1 cellular context compared by ENCODE assay signal in the genomic region with DNA sequence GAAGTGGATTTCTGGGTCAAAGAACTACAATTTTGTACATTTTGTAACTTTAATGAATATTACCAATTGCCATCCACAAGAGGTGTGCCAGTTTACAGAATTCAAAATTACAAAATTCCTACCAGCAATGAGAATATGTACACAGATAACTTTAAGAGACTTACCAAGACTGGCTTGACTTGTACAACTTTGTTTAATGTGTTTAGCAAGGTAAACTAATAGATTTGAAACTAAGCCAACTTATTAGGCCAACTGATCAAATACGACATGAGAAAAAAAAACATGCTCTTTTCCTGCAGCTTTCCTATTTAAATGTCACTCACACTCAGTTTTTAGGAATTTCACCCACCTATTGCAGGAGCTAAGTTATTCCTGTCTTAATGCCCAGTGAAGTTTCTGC.
TF ChIP-seq lines count a peak whose summit lies in the region.

No MANE protein-coding gene starts in this region.

TF ChIP-seq in endothelial cell of umbilical vein, 7 proteins besides CTCF, POLR2A, EP300 and RAD21:
- TF ChIP-seq EZH2 (IDR thresholded peaks at IDR 0.05; ENCODE audit: borderline replicate concordance, low read depth, low read length, severe bottlenecking) (no peak), JUN (IDR thresholded peaks at IDR 0.05; ENCODE audit: borderline replicate concordance, insufficient read depth, insufficient read length, low read depth) (no peak), POLR2AphosphoS5 (IDR thresholded peaks at IDR 0.05; ENCODE audit: insufficient read depth, low read depth, low read length) (no peak), FOS (IDR thresholded peaks at IDR 0.05; ENCODE audit: borderline replicate concordance, insufficient read depth, low read length) (no peak), MYC (IDR thresholded peaks at IDR 0.05; ENCODE audit: low read depth, low read length) (no peak), GATA2 (IDR thresholded peaks at IDR 0.05; ENCODE audit: insufficient read depth, insufficient read length, low read depth, low read length) (no peak)
- TF ChIP-seq, protein P1, sequence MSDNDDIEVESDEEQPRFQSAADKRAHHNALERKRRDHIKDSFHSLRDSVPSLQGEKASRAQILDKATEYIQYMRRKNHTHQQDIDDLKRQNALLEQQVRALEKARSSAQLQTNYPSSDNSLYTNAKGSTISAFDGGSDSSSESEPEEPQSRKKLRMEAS (IDR thresholded peaks at IDR 0.05; ENCODE audit: insufficient read depth, insufficient read length) = no peak
